Comparison of ENCODE assay signal across 11 cellular contexts in genomic region chr14:91144425-91145145, GRCh38. TPM values are rescaled to one million over a fixed set of nuclear protein-coding genes. Genes with fewer than 3 reads are reported as not detected.
DNase-seq lines count a peak whose midpoint lies in the region; ATAC-seq and TF ChIP-seq lines count a peak whose summit lies in the region.
"Had no signal": no experiment of that assay in that cellular context is flagged by ENCODE, and none has a peak within 500 bp of the region (broad histone marks: within the 10 kb centered on the region; RNA-seq: fewer than 3 reads in every experiment).

No MANE protein-coding gene starts in this region.

- peak overlapping the region; percentile 60 for H3K27ac ChIP-seq in psoas muscle
- H3K27ac ChIP-seq: VCaP had no signal

- intact Hi-C loops in activated T-helper 1 cell treated with anti-CD3 and anti-CD28 coated beads, Interleukin-12 subunit alpha, Interleukin-12 subunit beta, Interleukin-2, Interleukin-4 antibody, amounts not matched to agents 30 ng/mL and 10 ng/mL and 1 ng/mL, durations not matched to agents 14 hours and 24 hours and 36 hours (cut with micrococcal nuclease), result no loop called here
- intact Hi-C loops in psoas muscle (cut with DNase I) (no loop called here), left colon (cut with DNase I, micrococcal nuclease) (no loop called here)

- H3K4me1 ChIP-seq in psoas muscle, result peaks cover 40% of the 10 kb centered on the region

- TF ChIP-seq CTCF in fibroblast of pulmonary artery (IDR thresholded peaks at IDR 0.05; ENCODE audit: low read length, missing control alignments) (no peak), psoas muscle (IDR thresholded peaks at IDR 0.05) (no peak)

- H3K27me3 ChIP-seq in psoas muscle (ENCODE audit: insufficient read depth in 3 of 3, low read length in 2 of 3), result no peaks in the 10 kb centered on the region

- H3K9me3 Mint-ChIP-seq in activated T-helper 1 cell treated with anti-CD3 and anti-CD28 coated beads, Interleukin-12 subunit alpha, Interleukin-12 subunit beta, Interleukin-2, Interleukin-4 antibody, amounts not matched to agents 30 ng/mL and 10 ng/mL and 1 ng/mL, durations not matched to agents 14 hours and 24 hours and 36 hours, result no peaks in the 10 kb centered on the region

- ATAC-seq in psoas muscle (peak in 2 of 4 donors; percentile 54 to 70), left colon (no peak)

- H3K27ac Mint-ChIP-seq in activated T-helper 1 cell treated with anti-CD3 and anti-CD28 coated beads, Interleukin-12 subunit alpha, Interleukin-12 subunit beta, Interleukin-2, Interleukin-4 antibody, amounts not matched to agents 30 ng/mL and 10 ng/mL and 1 ng/mL, durations not matched to agents 14 hours and 24 hours and 36 hours, result peak overlapping the region; percentile 47

- WGBS in psoas muscle, 3 donors, result 64 to 73% (median 69%) methylated on average over 5 of the region's 5 CpGs

- no peaks in the 10 kb centered on the region for H3K27me3 Mint-ChIP-seq in activated T-helper 1 cell treated with anti-CD3 and anti-CD28 coated beads, Interleukin-12 subunit alpha, Interleukin-12 subunit beta, Interleukin-2, Interleukin-4 antibody, amounts not matched to agents 30 ng/mL and 10 ng/mL and 1 ng/mL, durations not matched to agents 14 hours and 24 hours and 36 hours (ENCODE audit: insufficient read depth)

- H3K4me3 ChIP-seq in fibroblast of pulmonary artery (replicated peaks; ENCODE audit: low read depth, low read length) (no peak overlapping the region), psoas muscle (no peak overlapping the region)

- H3K4me3 Mint-ChIP-seq in activated T-helper 1 cell treated with anti-CD3 and anti-CD28 coated beads, Interleukin-12 subunit alpha, Interleukin-12 subunit beta, Interleukin-2, Interleukin-4 antibody, amounts not matched to agents 30 ng/mL and 10 ng/mL and 1 ng/mL, durations not matched to agents 14 hours and 24 hours and 36 hours, result no peak overlapping the region

- H3K36me3 Mint-ChIP-seq in activated T-helper 1 cell treated with anti-CD3 and anti-CD28 coated beads, Interleukin-12 subunit alpha, Interleukin-12 subunit beta, Interleukin-2, Interleukin-4 antibody, amounts not matched to agents 30 ng/mL and 10 ng/mL and 1 ng/mL, durations not matched to agents 14 hours and 24 hours and 36 hours (ENCODE audit: low read depth), result peaks cover 40% of the 10 kb centered on the region

- DNase-seq in GM03348 (ENCODE audit: low spot score) (peak; percentile 63), fibroblast of pulmonary artery (ENCODE audit: low read depth) (peak; percentile 76), psoas muscle (no peak), left colon (no peak), middle frontal gyrus (ENCODE audit: extremely low spot score, low spot score) (no peak), DMS114 treated with DMSO at 0.1 percent for 48 hours (lab: John Stamatoyannopoulos, UW; ENCODE audit: unreplicated experiment) (no peak), OCI-M1 (lab: John Stamatoyannopoulos, UW) (no peak)
- DNase-seq in activated T-helper 1 cell treated with anti-CD3 and anti-CD28 coated beads, Interleukin-12 subunit alpha, Interleukin-12 subunit beta, Interleukin-2, Interleukin-4 antibody, amounts not matched to agents 30 ng/mL and 10 ng/mL and 1 ng/mL, durations not matched to agents 14 hours and 24 hours and 36 hours (ENCODE audit: low spot score), result no peak
- DNase-seq: NCI-H2171 treated with DMSO at 0.1 percent for 48 hours; stimulated activated CD8-positive, alpha-beta memory T cell treated with anti-CD3 and anti-CD28 coated beads, Interleukin-4, amount 100 ng/mL, for 48 hours had no signal

- H3K4me1 Mint-ChIP-seq in activated T-helper 1 cell treated with anti-CD3 and anti-CD28 coated beads, Interleukin-12 subunit alpha, Interleukin-12 subunit beta, Interleukin-2, Interleukin-4 antibody, amounts not matched to agents 30 ng/mL and 10 ng/mL and 1 ng/mL, durations not matched to agents 14 hours and 24 hours and 36 hours (ENCODE audit: low read depth), result peaks cover 55% of the 10 kb centered on the region

- peaks cover 0 to 56% of the 10 kb centered on the region in 2 donors for H3K36me3 ChIP-seq in psoas muscle (ENCODE audit: insufficient read depth in 1 of 2, low read depth in 1 of 2)

- no peaks in the 10 kb centered on the region for H3K9me3 ChIP-seq in psoas muscle

RNA-seq across cellular contexts. Expression of gene DGLUCY, which starts 30.7 kb away (rescaled TPM):
- total RNA-seq in activated T-helper 1 cell treated with anti-CD3 and anti-CD28 coated beads, Interleukin-12 subunit alpha, Interleukin-12 subunit beta, Interleukin-2, Interleukin-4 antibody, amounts not matched to agents 30 ng/mL and 10 ng/mL and 1 ng/mL, durations not matched to agents 14 hours and 24 hours and 36 hours, result 28.2 and 28.6 TPM in 2 replicates
- total RNA-seq in psoas muscle (100 to 1,000 TPM in 2 of 4 donors, 10 to 100 TPM in 2; 77.5 to 135 (median 98.7) TPM), left colon (100 to 1,000 TPM in 1 of 2 donors, 10 to 100 TPM in 1; 98.7 to 107 TPM)
- polyA plus RNA-seq in psoas muscle, result 10 to 100 TPM; 20.4 to 53.1 (median 43.2) TPM

Comparison
In these comparisons a context has a peak if more than half of its experiments do, and no peak if none do; other contexts are left out.
1. DNase-seq: peak in GM03348 (single experiment) and fibroblast of pulmonary artery (single experiment); none in activated T-helper 1 cell treated with anti-CD3 and anti-CD28 coated beads, Interleukin-12 subunit alpha, Interleukin-12 subunit beta, Interleukin-2, Interleukin-4 antibody, amounts not matched to agents 30 ng/mL and 10 ng/mL and 1 ng/mL, durations not matched to agents 14 hours and 24 hours and 36 hours (single experiment), psoas muscle (0 of 2), left colon (0 of 2), middle frontal gyrus (single experiment), DMS114 treated with DMSO at 0.1 percent for 48 hours (single experiment) and OCI-M1 (single experiment).